2 cellular contexts compared by ENCODE assay signal in the genomic region with DNA sequence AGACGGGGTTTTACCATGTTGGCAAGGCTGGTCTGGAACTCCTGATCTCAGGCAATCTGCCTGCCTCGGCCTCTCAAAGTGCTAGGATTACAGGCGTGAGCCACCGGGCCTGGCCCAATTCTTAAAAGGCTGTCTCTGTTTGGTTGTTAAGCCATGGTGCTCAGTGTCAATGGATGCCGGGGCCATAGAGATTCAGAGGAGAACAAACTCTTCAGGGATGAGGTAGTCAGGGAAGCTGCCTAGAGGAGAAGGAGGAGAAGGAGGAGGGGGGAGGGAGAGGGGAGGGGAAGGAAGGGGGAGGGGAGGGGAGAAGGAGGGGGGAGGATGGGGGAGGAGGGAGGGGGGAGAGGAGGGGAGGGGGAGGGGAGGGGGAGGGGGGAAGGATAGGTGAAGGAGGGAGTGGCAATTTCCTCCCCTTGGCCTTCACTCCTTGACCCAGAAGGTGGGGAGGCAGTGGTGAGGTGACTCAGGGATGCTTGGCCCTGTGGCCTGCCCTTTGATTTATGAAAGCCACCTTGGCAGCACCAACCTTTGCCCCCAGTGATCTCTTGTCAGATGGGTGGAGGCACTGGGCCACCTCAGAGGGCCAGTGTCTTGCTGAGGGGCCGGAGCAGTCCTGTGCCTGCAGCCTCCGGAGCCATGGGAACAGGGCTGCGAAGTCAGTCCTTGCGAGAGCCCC.
A peak's percentile ranks its signal among the peaks of the same experiment; 100 is the strongest.
TF ChIP-seq lines count a peak whose summit lies in the region.

A gene with protein sequence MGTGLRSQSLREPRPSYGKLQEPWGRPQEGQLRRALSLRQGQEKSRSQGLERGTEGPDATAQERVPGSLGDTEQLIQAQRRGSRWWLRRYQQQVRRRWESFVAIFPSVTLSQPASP (plus strand): TSS at position 581 of the 679 bp plus-strand sequence. CDS start 59 bp downstream, at position 640.

TF ChIP-seq in A549, 52 proteins besides CTCF, POLR2A, EP300 and RAD21 (continues in another document):
- TF ChIP-seq NPAS2 (CRISPR knock-in tag; IDR thresholded peaks at IDR 0.05; ENCODE audit: borderline replicate concordance) = no peak
- peak; percentile 73; the same call in 1 of the 2 replicates for TF ChIP-seq GATA3 (IDR thresholded peaks at IDR 0.05; ENCODE audit: borderline replicate concordance)
- no peak for TF ChIP-seq HDAC2 (IDR thresholded peaks at IDR 0.05)
- no peak for TF ChIP-seq CBX2 (IDR thresholded peaks at IDR 0.05; ENCODE audit: borderline replicate concordance, low read depth)
- no peak for TF ChIP-seq SREBF2 (IDR thresholded peaks at IDR 0.05)
- TF ChIP-seq, protein P1, sequence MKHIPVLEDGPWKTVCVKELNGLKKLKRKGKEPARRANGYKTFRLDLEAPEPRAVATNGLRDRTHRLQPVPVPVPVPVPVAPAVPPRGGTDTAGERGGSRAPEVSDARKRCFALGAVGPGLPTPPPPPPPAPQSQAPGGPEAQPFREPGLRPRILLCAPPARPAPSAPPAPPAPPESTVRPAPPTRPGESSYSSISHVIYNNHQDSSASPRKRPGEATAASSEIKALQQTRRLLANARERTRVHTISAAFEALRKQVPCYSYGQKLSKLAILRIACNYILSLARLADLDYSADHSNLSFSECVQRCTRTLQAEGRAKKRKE (CRISPR knock-in tag; IDR thresholded peaks at IDR 0.05; ENCODE audit: low read depth) = 0 out of 2 replicates have a peak, but pooled peaks have one; percentile 27
- TF ChIP-seq, protein P2, sequence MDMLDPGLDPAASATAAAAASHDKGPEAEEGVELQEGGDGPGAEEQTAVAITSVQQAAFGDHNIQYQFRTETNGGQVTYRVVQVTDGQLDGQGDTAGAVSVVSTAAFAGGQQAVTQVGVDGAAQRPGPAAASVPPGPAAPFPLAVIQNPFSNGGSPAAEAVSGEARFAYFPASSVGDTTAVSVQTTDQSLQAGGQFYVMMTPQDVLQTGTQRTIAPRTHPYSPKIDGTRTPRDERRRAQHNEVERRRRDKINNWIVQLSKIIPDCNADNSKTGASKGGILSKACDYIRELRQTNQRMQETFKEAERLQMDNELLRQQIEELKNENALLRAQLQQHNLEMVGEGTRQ (IDR thresholded peaks at IDR 0.05) = no peak
- TF ChIP-seq HOXB13 (CRISPR knock-in tag; IDR thresholded peaks at IDR 0.05; ENCODE audit: low read depth) = no peak
- TF ChIP-seq MAFK (IDR thresholded peaks at IDR 0.05; ENCODE audit: partially characterized antibody) = no peak
- TF ChIP-seq MAZ (IDR thresholded peaks at IDR 0.05; ENCODE audit: borderline replicate concordance, low read depth, low read length) = no peak
- TF ChIP-seq HES2 (IDR thresholded peaks at IDR 0.05) = no peak
- TF ChIP-seq FOSL2 (IDR thresholded peaks at IDR 0.05) = no peak
- peak; percentile 58; the same call in 1 of the 2 replicates for TF ChIP-seq FOSL2 (CRISPR knock-in tag; IDR thresholded peaks at IDR 0.05)
- TF ChIP-seq, protein P3, sequence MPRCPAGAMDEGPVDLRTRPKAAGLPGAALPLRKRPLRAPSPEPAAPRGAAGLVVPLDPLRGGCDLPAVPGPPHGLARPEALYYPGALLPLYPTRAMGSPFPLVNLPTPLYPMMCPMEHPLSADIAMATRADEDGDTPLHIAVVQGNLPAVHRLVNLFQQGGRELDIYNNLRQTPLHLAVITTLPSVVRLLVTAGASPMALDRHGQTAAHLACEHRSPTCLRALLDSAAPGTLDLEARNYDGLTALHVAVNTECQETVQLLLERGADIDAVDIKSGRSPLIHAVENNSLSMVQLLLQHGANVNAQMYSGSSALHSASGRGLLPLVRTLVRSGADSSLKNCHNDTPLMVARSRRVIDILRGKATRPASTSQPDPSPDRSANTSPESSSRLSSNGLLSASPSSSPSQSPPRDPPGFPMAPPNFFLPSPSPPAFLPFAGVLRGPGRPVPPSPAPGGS (IDR thresholded peaks at IDR 0.05) = no peak
- no peak for TF ChIP-seq NR3C1 (IDR thresholded peaks at IDR 0.05)
- peak; percentile 95 for TF ChIP-seq ESRRA (IDR thresholded peaks at IDR 0.05; ENCODE audit: borderline replicate concordance, low read length)
- TF ChIP-seq, protein P4, sequence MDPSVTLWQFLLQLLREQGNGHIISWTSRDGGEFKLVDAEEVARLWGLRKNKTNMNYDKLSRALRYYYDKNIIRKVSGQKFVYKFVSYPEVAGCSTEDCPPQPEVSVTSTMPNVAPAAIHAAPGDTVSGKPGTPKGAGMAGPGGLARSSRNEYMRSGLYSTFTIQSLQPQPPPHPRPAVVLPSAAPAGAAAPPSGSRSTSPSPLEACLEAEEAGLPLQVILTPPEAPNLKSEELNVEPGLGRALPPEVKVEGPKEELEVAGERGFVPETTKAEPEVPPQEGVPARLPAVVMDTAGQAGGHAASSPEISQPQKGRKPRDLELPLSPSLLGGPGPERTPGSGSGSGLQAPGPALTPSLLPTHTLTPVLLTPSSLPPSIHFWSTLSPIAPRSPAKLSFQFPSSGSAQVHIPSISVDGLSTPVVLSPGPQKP (IDR thresholded peaks at IDR 0.05; ENCODE audit: low read depth, low read length) = no peak
- no peak for TF ChIP-seq ZFP36 (IDR thresholded peaks at IDR 0.05; ENCODE audit: borderline replicate concordance, partially characterized antibody)
- peak; percentile 75 for TF ChIP-seq MAX (IDR thresholded peaks at IDR 0.05)
- no peak for TF ChIP-seq CHD4 (IDR thresholded peaks at IDR 0.05; ENCODE audit: borderline replicate concordance)
- no peak for TF ChIP-seq RCOR1 (IDR thresholded peaks at IDR 0.05; ENCODE audit: low read depth, low read length)
- peak in 1 of 2 experiments; percentile 79; a peak in 2 of 5 replicates for TF ChIP-seq JUN (IDR thresholded peaks at IDR 0.05)
- TF ChIP-seq PHF8 (IDR thresholded peaks at IDR 0.05; ENCODE audit: borderline replicate concordance, low read depth) = no peak
- no peak for TF ChIP-seq BHLHE40 (IDR thresholded peaks at IDR 0.05; ENCODE audit: low read depth, low read length)
- TF ChIP-seq ZC3H11A (IDR thresholded peaks at IDR 0.05) = no peak
- TF ChIP-seq ZNF302 (CRISPR knock-in tag; IDR thresholded peaks at IDR 0.05) = no peak
- peak; percentile 55; the same call in 1 of the 2 replicates for TF ChIP-seq E2F6 (IDR thresholded peaks at IDR 0.05; ENCODE audit: borderline replicate concordance, low read depth)
- TF ChIP-seq CEBPB (IDR thresholded peaks at IDR 0.05) = peak in 1 of 2 experiments; percentile 45; a peak in 2 of 4 replicates
- TF ChIP-seq KDM5A (IDR thresholded peaks at IDR 0.05) = no peak
- no peak for TF ChIP-seq CBX8 (IDR thresholded peaks at IDR 0.05)
- TF ChIP-seq EHMT2 (IDR thresholded peaks at IDR 0.05; ENCODE audit: low read depth) = no peak
- TF ChIP-seq RFX5 (IDR thresholded peaks at IDR 0.05) = no peak
- TF ChIP-seq TP53 (CRISPR knock-in tag; IDR thresholded peaks at IDR 0.05) = no peak
- TF ChIP-seq TFCP2L1 (CRISPR knock-in tag; IDR thresholded peaks at IDR 0.05) = no peak
- TF ChIP-seq FOXS1 (CRISPR knock-in tag; IDR thresholded peaks at IDR 0.05) = no peak

TF ChIP-seq in HCT116, 20 proteins besides CTCF, POLR2A, EP300 and RAD21:
- TF ChIP-seq POLR2AphosphoS5 (IDR thresholded peaks at IDR 0.05; ENCODE audit: low read depth, low read length) = no peak
- TF ChIP-seq SIN3A (IDR thresholded peaks at IDR 0.05; ENCODE audit: low read depth) = no peak
- no peak for TF ChIP-seq CEBPB (IDR thresholded peaks at IDR 0.05; ENCODE audit: low read depth)
- TF ChIP-seq SRF (IDR thresholded peaks at IDR 0.05; ENCODE audit: low read depth) = no peak
- no peak for TF ChIP-seq JUND (IDR thresholded peaks at IDR 0.05)
- no peak for TF ChIP-seq ZNF274 (IDR thresholded peaks at IDR 0.05; ENCODE audit: low read depth, low read length)
